ENCODE assay signal across 8 cellular contexts in the genomic region with DNA sequence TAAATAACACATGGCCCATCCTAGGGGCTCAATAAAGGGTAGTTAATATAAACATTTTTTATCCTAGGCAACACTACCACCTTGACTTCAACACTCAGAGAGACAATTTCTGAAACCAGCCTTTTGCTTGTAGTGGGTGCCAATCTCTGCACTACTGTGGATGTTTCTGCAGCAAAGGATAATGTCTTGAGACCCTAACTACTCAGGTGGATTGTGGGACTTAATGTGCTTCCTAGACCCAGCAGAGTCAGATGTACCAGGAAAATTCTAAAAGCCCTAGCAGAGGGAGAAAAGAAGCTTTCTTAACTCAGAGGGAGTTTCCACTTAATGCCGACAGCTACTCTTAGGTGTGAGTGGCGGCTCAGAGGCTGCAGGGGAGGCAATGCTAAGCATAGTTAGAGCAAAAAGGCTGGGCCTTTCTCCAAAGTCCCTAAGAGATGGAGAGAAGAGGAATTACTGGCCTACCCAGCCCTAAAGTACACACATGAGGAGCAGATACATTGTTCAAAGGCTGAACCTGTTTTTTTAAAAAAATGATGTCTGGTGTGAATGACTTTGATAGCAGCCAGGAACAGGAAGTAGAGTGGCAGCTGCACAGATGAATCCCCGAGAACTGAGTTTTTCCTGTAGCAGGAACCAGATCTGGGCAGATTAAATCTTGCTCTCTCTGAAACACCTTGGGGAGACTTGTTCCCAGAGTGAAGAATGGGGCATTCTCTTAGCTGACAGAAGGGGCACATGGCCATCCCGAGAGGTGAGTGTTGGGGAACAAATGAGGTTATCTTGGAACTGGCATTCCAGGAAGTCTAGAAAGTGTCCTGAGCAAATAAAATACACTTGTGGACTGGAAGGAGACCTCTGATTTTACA. TPM values are rescaled to one million over a fixed set of nuclear protein-coding genes. Genes with fewer than 3 reads are reported as not detected.
DNase-seq lines count a peak whose midpoint lies in the region; ATAC-seq and TF ChIP-seq lines count a peak whose summit lies in the region.

No MANE protein-coding gene starts in this region.

- H3K9ac ChIP-seq in mesenchymal stem cell (ENCODE audit: low read length), result no peak overlapping the region

- no peak overlapping the region for H3K14ac ChIP-seq in mesenchymal stem cell (ENCODE audit: low read length in 2 of 2)

- no peak for TF ChIP-seq EP300 in tibial nerve (IDR thresholded peaks at IDR 0.05)

- intact Hi-C loops in CD8-positive, alpha-beta T cell (cut with DNase I, micrococcal nuclease), result no loop called here
- intact Hi-C loops in activated CD8-positive, alpha-beta T cell treated with anti-CD3 and anti-CD28 coated beads for 36 hours (cut with micrococcal nuclease), result no loop called here

- no peaks in the 10 kb centered on the region for H3K27me3 ChIP-seq in CD8-positive, alpha-beta T cell (ENCODE audit: insufficient read depth, low read length)
- H3K27me3 ChIP-seq in mesenchymal stem cell (ENCODE audit: control insufficient read depth in 1 of 2, insufficient read depth in 1 of 2, low read length in 2 of 2) (peaks cover 0 to 10% of the 10 kb centered on the region in 2 experiments), tibial nerve (no peaks in the 10 kb centered on the region)

- H3K4me3 Mint-ChIP-seq in CD8-positive, alpha-beta T cell, result peak overlapping the region; percentile 62
- H3K4me3 Mint-ChIP-seq in activated CD8-positive, alpha-beta T cell treated with anti-CD3 and anti-CD28 coated beads for 36 hours, result peak overlapping the region; percentile 36

- H2BK12ac ChIP-seq in mesenchymal stem cell (ENCODE audit: low read length in 2 of 2), result no peak overlapping the region

- WGBS in mesenchymal stem cell, result 65% methylated on average over 4 of the region's 4 CpGs
- WGBS in tibial nerve, 2 donors, result 70% methylated on average over 4 of the region's 4 CpGs

- ATAC-seq in CD8-positive, alpha-beta T cell, result peak; percentile 42
- peak; percentile 59 for ATAC-seq in HG02798 (IDR thresholded peaks at IDR 0.05; ENCODE audit: poor library complexity, unreplicated experiment)
- ATAC-seq in activated CD8-positive, alpha-beta T cell treated with anti-CD3 and anti-CD28 coated beads for 36 hours, result peak; percentile 45
- no peak for ATAC-seq in HG03457 (IDR thresholded peaks at IDR 0.05; ENCODE audit: unreplicated experiment)

- H3K36me3 ChIP-seq in CD8-positive, alpha-beta T cell (ENCODE audit: insufficient read depth, low read length), result no peaks in the 10 kb centered on the region
- H3K36me3 ChIP-seq in mesenchymal stem cell (ENCODE audit: control insufficient read depth in 1 of 2, insufficient read depth in 2 of 2, low read depth in 1 of 2, low read length in 2 of 2) (no peaks in the 10 kb centered on the region), tibial nerve (no peaks in the 10 kb centered on the region)

- peaks cover 10% of the 10 kb centered on the region for H3K9me3 Mint-ChIP-seq in CD8-positive, alpha-beta T cell
- H3K9me3 Mint-ChIP-seq in activated CD8-positive, alpha-beta T cell treated with anti-CD3 and anti-CD28 coated beads for 36 hours, result peaks cover 11% of the 10 kb centered on the region

- H3K4ac ChIP-seq in mesenchymal stem cell (ENCODE audit: low read depth in 1 of 2, low read length in 2 of 2), result no peak overlapping the region

- H2AFZ ChIP-seq in mesenchymal stem cell (ENCODE audit: low read depth, low read length), result no peak overlapping the region

- peak overlapping the region; percentile 66 for H3K27ac Mint-ChIP-seq in CD8-positive, alpha-beta T cell
- H3K27ac Mint-ChIP-seq in activated CD8-positive, alpha-beta T cell treated with anti-CD3 and anti-CD28 coated beads for 36 hours, result peak overlapping the region; percentile 84

- peak overlapping the region; percentile 52 for H3K4me2 ChIP-seq in mesenchymal stem cell (ENCODE audit: low read length, poor library complexity, severe bottlenecking)

- H2BK5ac ChIP-seq in mesenchymal stem cell (ENCODE audit: low read depth, low read length, poor library complexity, severe bottlenecking), result peak overlapping the region; percentile 81

- no peak overlapping the region for H4K8ac ChIP-seq in mesenchymal stem cell (ENCODE audit: low read length)

- peaks cover 21% of the 10 kb centered on the region for H3K4me1 Mint-ChIP-seq in CD8-positive, alpha-beta T cell (ENCODE audit: low read depth)
- peaks cover 22% of the 10 kb centered on the region for H3K4me1 Mint-ChIP-seq in activated CD8-positive, alpha-beta T cell treated with anti-CD3 and anti-CD28 coated beads for 36 hours (ENCODE audit: low read depth)

- H3K23ac ChIP-seq in mesenchymal stem cell (ENCODE audit: low read length in 2 of 2), result no peak overlapping the region

- no peaks in the 10 kb centered on the region for H3K79me1 ChIP-seq in mesenchymal stem cell (replicated peaks; ENCODE audit: low read length, poor library complexity, severe bottlenecking)

- peaks cover 5% of the 10 kb centered on the region for H3K27me3 Mint-ChIP-seq in CD8-positive, alpha-beta T cell (ENCODE audit: low read depth)
- peaks cover 3% of the 10 kb centered on the region for H3K27me3 Mint-ChIP-seq in activated CD8-positive, alpha-beta T cell treated with anti-CD3 and anti-CD28 coated beads for 36 hours

- no peak overlapping the region for H3K27ac ChIP-seq in CD8-positive, alpha-beta T cell (ENCODE audit: low read depth, low read length)
- H3K27ac ChIP-seq in mesenchymal stem cell (ENCODE audit: low read length, poor library complexity, severe bottlenecking) (peak overlapping the region; percentile 99), tibial nerve (peak overlapping the region in 1 of 4 donors; percentile 7)

- H3K4me3 ChIP-seq in CD8-positive, alpha-beta T cell (ENCODE audit: low read depth, low read length), result no peak overlapping the region
- H3K4me3 ChIP-seq in mesenchymal stem cell (ENCODE audit: insufficient read depth in 1 of 2, low read depth in 1 of 2, low read length in 2 of 2), result no peak overlapping the region
- H3K4me3 ChIP-seq in tibial nerve, result no peak overlapping the region

- CTCF ChIA-PET in CD8-positive, alpha-beta T cell (lab: Charles Lee), result interaction anchor here (0.5 kb wide), 1 partner anchor 93 kb away, joined by 3 read pairs; no protein-coding TSS in a partner anchor
- CTCF ChIA-PET in activated CD8-positive, alpha-beta T cell treated with anti-CD3 and anti-CD28 coated beads for 36 hours (lab: Charles Lee), result interaction anchor here (1.2 to 1.4 kb wide), 2 partner anchors 9 to 79 kb away, joined by 3 to 4 read pairs; no protein-coding TSS in a partner anchor

- POLR2A ChIA-PET in CD8-positive, alpha-beta T cell (lab: Charles Lee), result interaction anchor here (0.6 kb wide), 1 partner anchor 920 kb away, joined by 3 read pairs; no protein-coding TSS in a partner anchor
- POLR2A ChIA-PET in activated CD8-positive, alpha-beta T cell treated with anti-CD3 and anti-CD28 coated beads for 36 hours (lab: Charles Lee), result interaction anchor here (0.6 to 1.6 kb wide), 3 partner anchors 33 to 72 kb away, joined by 3 to 4 read pairs (median 3); no protein-coding TSS in a partner anchor

- DNase-seq in CD8-positive, alpha-beta T cell, result peak in 3 of 7 experiments; percentile 3 to 50 (median 13)
- peak; percentile 28 for DNase-seq in activated CD8-positive, alpha-beta T cell treated with anti-CD3 and anti-CD28 coated beads for 36 hours
- DNase-seq in mesenchymal stem cell (peak; percentile 4), T1000 (lab: John Stamatoyannopoulos, UW) (no peak), tibial nerve (ENCODE audit: low spot score in 2 of 2) (no peak), DMS 273 (lab: John Stamatoyannopoulos, UW; ENCODE audit: unreplicated experiment) (no peak)

- no peaks in the 10 kb centered on the region for H3K36me3 Mint-ChIP-seq in CD8-positive, alpha-beta T cell
- no peaks in the 10 kb centered on the region for H3K36me3 Mint-ChIP-seq in activated CD8-positive, alpha-beta T cell treated with anti-CD3 and anti-CD28 coated beads for 36 hours (ENCODE audit: low read depth)

- no peaks in the 10 kb centered on the region for H3K9me3 ChIP-seq in CD8-positive, alpha-beta T cell (ENCODE audit: low read length)
- H3K9me3 ChIP-seq in mesenchymal stem cell (ENCODE audit: control insufficient read depth, low read length) (peaks cover 4% of the 10 kb centered on the region), tibial nerve (peaks cover 0 to 2% (median 0%) of the 10 kb centered on the region in 4 donors)

- no peak overlapping the region for H2BK120ac ChIP-seq in mesenchymal stem cell (ENCODE audit: low read depth, low read length)

- no peak overlapping the region for H4K91ac ChIP-seq in mesenchymal stem cell (ENCODE audit: low read length)

- peak overlapping the region in 1 of 2 experiments; percentile 0 for H3K18ac ChIP-seq in mesenchymal stem cell (ENCODE audit: low read depth in 1 of 2, low read length in 2 of 2)

- TF ChIP-seq POLR2A in tibial nerve (IDR thresholded peaks at IDR 0.05), result no peak

- no peak for TF ChIP-seq CTCF in CD8-positive, alpha-beta T cell (IDR thresholded peaks at IDR 0.05)
- TF ChIP-seq CTCF in activated CD8-positive, alpha-beta T cell treated with anti-CD3 and anti-CD28 coated beads for 36 hours (IDR thresholded peaks at IDR 0.05), result no peak
- no peak for TF ChIP-seq CTCF in tibial nerve (IDR thresholded peaks at IDR 0.05)

- peaks cover 9% of the 10 kb centered on the region for H3K4me1 ChIP-seq in CD8-positive, alpha-beta T cell (ENCODE audit: insufficient read depth, low read length)
- H3K4me1 ChIP-seq in mesenchymal stem cell (ENCODE audit: control insufficient read depth, insufficient read depth, low read depth, low read length) (peaks cover 6% of the 10 kb centered on the region), tibial nerve (no peaks in the 10 kb centered on the region)

- H2BK15ac ChIP-seq in mesenchymal stem cell (ENCODE audit: low read depth, poor library complexity, severe bottlenecking), result no peak overlapping the region

- peak overlapping the region; percentile 99 for H2AK5ac ChIP-seq in mesenchymal stem cell (ENCODE audit: low read length, severe bottlenecking)

RNA-seq across cellular contexts. Expression of gene ABCD3, which starts 33.5 kb away (rescaled TPM):
- 10 to 100 TPM; 17.9 to 18.1 TPM for total RNA-seq in CD8-positive, alpha-beta T cell
- 10 to 100 TPM; 31.3 to 31.9 TPM for total RNA-seq in activated CD8-positive, alpha-beta T cell treated with anti-CD3 and anti-CD28 coated beads for 36 hours
- 21.1 TPM for polyA plus RNA-seq in mesenchymal stem cell (2013, experiment 1 of 2)
- polyA plus RNA-seq in mesenchymal stem cell (2013, experiment 2 of 2), result 22.2 TPM
- 10 to 100 TPM; 37.9 to 90.2 (median 51.9) TPM for total RNA-seq in tibial nerve

Comparison
In these comparisons a context has a peak if more than half of its experiments do, and no peak if none do; other contexts are left out.
1. DNase-seq: peak in activated CD8-positive, alpha-beta T cell treated with anti-CD3 and anti-CD28 coated beads for 36 hours (single experiment) and mesenchymal stem cell (single experiment); none in T1000 (single experiment), tibial nerve (0 of 2) and DMS 273 (single experiment).